ENCODE assay signal across 1 cellular context in the genomic region with DNA sequence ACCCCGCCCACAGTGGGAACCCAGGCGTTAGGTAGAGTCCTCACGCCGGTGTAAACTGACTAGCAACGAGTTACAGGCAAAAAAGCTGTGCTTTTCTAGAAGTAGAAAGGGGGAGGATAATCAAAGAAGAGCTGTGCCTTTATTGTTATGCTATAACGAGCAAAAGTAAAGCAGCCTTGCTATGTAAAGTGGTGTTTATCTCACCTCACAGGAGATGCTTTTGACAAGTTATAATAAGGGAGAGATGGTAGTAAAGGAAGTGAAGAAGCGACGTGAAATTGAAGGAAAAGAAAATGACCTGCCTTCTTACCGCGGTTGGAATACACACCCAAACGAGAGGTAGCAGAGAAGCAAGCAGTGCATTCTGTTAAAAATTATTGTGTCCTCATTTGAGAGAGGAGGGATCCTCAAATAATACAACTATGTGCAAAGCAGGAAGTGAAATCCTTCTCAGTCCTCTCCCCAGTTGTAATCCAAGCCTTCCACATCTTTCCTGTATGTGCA.
TF ChIP-seq lines count a peak whose summit lies in the region.

No MANE protein-coding gene starts in this region.

TF ChIP-seq in K562, 482 proteins besides CTCF, POLR2A, EP300 and RAD21 (continued from another document and continues in another):
- TF ChIP-seq STAT5B (CRISPR knock-in tag; IDR thresholded peaks at IDR 0.05) (no peak), ARID1B (IDR thresholded peaks at IDR 0.05) (peak; percentile 7; the same call in 1 of the 2 replicates), ZNF24 (IDR thresholded peaks at IDR 0.05) (no peak), SMAD3 (CRISPR knock-in tag; conservative IDR thresholded peaks at IDR 0.05) (0 out of 2 replicates have a peak, but pooled peaks have one; percentile 7), ZC3H8 (IDR thresholded peaks at IDR 0.05) (0 out of 2 replicates have a peak, but pooled peaks have one; percentile 40), NCOR1 (IDR thresholded peaks at IDR 0.05) (no peak), ZFP1 (CRISPR knock-in tag; IDR thresholded peaks at IDR 0.05) (0 out of 2 replicates have a peak, but pooled peaks have one; percentile 20), BDP1 (IDR thresholded peaks at IDR 0.05; ENCODE audit: insufficient read depth, insufficient read length) (no peak), MIER1 (IDR thresholded peaks at IDR 0.05; ENCODE audit: low read depth) (no peak), HNRNPL (IDR thresholded peaks at IDR 0.05; ENCODE audit: low read depth, low read length) (no peak), FOXJ2 (tag; IDR thresholded peaks at IDR 0.05) (no peak), ZBTB17 (CRISPR knock-in tag; IDR thresholded peaks at IDR 0.05) (no peak), FOXA3 (CRISPR knock-in tag; conservative IDR thresholded peaks at IDR 0.05 in 1 of 2, IDR thresholded peaks at IDR 0.05 in 1 of 2) (0 out of 4 replicates have a peak, but pooled peaks of 1 of the 2 experiments have one; percentile 29), SRSF3 (IDR thresholded peaks at IDR 0.05; ENCODE audit: insufficient read depth, low read length) (no peak), MEF2D (tag; conservative IDR thresholded peaks at IDR 0.05; ENCODE audit: low read depth) (no peak), SRF (CRISPR knock-in tag; IDR thresholded peaks at IDR 0.05) (0 out of 4 replicates have a peak, but pooled peaks of 1 of the 2 experiments have one; percentile 29), MEIS2 (IDR thresholded peaks at IDR 0.05; ENCODE audit: partially characterized antibody) (peak; percentile 4), GABPB1 (CRISPR knock-in tag; IDR thresholded peaks at IDR 0.05) (no peak), GABPB2 (CRISPR knock-in tag; conservative IDR thresholded peaks at IDR 0.05) (no peak), RB1 (IDR thresholded peaks at IDR 0.05; ENCODE audit: low read depth) (no peak), SIN3A (IDR thresholded peaks at IDR 0.05; ENCODE audit: borderline replicate concordance in 2 of 2, control insufficient read depth in 1 of 2, low read depth in 2 of 2, low read length in 2 of 2) (peak in 1 of 2 experiments; percentile 45; a peak in 1 of 4 replicates), EWSR1 (IDR thresholded peaks at IDR 0.05; ENCODE audit: borderline replicate concordance, low read depth, partially characterized antibody) (no peak), PHB2 (IDR thresholded peaks at IDR 0.05; ENCODE audit: low read depth) (0 out of 2 replicates have a peak, but pooled peaks have one; percentile 35), YBX1 (IDR thresholded peaks at IDR 0.05) (no peak), JUNB (CRISPR knock-in tag; conservative IDR thresholded peaks at IDR 0.05) (no peak), DNMT1 (IDR thresholded peaks at IDR 0.05) (no peak), NUFIP1 (IDR thresholded peaks at IDR 0.05; ENCODE audit: partially characterized antibody) (no peak), POLR2AphosphoS2 (IDR thresholded peaks at IDR 0.05; ENCODE audit: low read length) (no peak), ZNF76 (CRISPR knock-in tag; IDR thresholded peaks at IDR 0.05; ENCODE audit: borderline replicate concordance) (no peak), ZKSCAN1 (IDR thresholded peaks at IDR 0.05; ENCODE audit: low read depth, low read length) (no peak), ELF2 (CRISPR knock-in tag; IDR thresholded peaks at IDR 0.05) (0 out of 2 replicates have a peak, but pooled peaks have one; percentile 28), FOSL1 (tag; conservative IDR thresholded peaks at IDR 0.05) (no peak)
- TF ChIP-seq, protein P1, sequence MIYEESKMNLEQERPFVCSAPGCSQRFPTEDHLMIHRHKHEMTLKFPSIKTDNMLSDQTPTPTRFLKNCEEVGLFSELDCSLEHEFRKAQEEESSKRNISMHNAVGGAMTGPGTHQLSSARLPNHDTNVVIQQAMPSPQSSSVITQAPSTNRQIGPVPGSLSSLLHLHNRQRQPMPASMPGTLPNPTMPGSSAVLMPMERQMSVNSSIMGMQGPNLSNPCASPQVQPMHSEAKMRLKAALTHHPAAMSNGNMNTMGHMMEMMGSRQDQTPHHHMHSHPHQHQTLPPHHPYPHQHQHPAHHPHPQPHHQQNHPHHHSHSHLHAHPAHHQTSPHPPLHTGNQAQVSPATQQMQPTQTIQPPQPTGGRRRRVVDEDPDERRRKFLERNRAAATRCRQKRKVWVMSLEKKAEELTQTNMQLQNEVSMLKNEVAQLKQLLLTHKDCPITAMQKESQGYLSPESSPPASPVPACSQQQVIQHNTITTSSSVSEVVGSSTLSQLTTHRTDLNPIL (CRISPR knock-in tag; IDR thresholded peaks at IDR 0.05), result no peak
- TF ChIP-seq, protein P2, sequence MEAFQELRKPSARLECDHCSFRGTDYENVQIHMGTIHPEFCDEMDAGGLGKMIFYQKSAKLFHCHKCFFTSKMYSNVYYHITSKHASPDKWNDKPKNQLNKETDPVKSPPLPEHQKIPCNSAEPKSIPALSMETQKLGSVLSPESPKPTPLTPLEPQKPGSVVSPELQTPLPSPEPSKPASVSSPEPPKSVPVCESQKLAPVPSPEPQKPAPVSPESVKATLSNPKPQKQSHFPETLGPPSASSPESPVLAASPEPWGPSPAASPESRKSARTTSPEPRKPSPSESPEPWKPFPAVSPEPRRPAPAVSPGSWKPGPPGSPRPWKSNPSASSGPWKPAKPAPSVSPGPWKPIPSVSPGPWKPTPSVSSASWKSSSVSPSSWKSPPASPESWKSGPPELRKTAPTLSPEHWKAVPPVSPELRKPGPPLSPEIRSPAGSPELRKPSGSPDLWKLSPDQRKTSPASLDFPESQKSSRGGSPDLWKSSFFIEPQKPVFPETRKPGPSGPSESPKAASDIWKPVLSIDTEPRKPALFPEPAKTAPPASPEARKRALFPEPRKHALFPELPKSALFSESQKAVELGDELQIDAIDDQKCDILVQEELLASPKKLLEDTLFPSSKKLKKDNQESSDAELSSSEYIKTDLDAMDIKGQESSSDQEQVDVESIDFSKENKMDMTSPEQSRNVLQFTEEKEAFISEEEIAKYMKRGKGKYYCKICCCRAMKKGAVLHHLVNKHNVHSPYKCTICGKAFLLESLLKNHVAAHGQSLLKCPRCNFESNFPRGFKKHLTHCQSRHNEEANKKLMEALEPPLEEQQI (IDR thresholded peaks at IDR 0.05), result no peak
- TF ChIP-seq, protein P3, sequence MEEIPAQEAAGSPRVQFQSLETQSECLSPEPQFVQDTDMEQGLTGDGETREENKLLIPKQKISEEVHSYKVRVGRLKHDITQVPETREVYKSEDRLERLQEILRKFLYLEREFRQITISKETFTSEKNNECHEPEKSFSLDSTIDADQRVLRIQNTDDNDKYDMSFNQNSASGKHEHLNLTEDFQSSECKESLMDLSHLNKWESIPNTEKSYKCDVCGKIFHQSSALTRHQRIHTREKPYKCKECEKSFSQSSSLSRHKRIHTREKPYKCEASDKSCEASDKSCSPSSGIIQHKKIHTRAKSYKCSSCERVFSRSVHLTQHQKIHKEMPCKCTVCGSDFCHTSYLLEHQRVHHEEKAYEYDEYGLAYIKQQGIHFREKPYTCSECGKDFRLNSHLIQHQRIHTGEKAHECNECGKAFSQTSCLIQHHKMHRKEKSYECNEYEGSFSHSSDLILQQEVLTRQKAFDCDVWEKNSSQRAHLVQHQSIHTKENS (CRISPR knock-in tag; IDR thresholded peaks at IDR 0.05), result no peak
- TF ChIP-seq, protein P4, sequence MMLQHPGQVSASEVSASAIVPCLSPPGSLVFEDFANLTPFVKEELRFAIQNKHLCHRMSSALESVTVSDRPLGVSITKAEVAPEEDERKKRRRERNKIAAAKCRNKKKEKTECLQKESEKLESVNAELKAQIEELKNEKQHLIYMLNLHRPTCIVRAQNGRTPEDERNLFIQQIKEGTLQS (IDR thresholded peaks at IDR 0.05), result no peak
- TF ChIP-seq, protein P4 (CRISPR knock-in tag; conservative IDR thresholded peaks at IDR 0.05), result no peak
- TF ChIP-seq, protein P5, sequence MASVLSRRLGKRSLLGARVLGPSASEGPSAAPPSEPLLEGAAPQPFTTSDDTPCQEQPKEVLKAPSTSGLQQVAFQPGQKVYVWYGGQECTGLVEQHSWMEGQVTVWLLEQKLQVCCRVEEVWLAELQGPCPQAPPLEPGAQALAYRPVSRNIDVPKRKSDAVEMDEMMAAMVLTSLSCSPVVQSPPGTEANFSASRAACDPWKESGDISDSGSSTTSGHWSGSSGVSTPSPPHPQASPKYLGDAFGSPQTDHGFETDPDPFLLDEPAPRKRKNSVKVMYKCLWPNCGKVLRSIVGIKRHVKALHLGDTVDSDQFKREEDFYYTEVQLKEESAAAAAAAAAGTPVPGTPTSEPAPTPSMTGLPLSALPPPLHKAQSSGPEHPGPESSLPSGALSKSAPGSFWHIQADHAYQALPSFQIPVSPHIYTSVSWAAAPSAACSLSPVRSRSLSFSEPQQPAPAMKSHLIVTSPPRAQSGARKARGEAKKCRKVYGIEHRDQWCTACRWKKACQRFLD (CRISPR knock-in tag; IDR thresholded peaks at IDR 0.05), result peak; percentile 50; the same call in 1 of the 2 replicates
- TF ChIP-seq, protein P6, sequence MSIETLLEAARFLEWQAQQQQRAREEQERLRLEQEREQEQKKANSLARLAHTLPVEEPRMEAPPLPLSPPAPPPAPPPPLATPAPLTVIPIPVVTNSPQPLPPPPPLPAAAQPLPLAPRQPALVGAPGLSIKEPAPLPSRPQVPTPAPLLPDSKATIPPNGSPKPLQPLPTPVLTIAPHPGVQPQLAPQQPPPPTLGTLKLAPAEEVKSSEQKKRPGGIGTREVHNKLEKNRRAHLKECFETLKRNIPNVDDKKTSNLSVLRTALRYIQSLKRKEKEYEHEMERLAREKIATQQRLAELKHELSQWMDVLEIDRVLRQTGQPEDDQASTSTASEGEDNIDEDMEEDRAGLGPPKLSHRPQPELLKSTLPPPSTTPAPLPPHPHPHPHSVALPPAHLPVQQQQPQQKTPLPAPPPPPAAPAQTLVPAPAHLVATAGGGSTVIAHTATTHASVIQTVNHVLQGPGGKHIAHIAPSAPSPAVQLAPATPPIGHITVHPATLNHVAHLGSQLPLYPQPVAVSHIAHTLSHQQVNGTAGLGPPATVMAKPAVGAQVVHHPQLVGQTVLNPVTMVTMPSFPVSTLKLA (conservative IDR thresholded peaks at IDR 0.05), result no peak
- TF ChIP-seq, protein P7, sequence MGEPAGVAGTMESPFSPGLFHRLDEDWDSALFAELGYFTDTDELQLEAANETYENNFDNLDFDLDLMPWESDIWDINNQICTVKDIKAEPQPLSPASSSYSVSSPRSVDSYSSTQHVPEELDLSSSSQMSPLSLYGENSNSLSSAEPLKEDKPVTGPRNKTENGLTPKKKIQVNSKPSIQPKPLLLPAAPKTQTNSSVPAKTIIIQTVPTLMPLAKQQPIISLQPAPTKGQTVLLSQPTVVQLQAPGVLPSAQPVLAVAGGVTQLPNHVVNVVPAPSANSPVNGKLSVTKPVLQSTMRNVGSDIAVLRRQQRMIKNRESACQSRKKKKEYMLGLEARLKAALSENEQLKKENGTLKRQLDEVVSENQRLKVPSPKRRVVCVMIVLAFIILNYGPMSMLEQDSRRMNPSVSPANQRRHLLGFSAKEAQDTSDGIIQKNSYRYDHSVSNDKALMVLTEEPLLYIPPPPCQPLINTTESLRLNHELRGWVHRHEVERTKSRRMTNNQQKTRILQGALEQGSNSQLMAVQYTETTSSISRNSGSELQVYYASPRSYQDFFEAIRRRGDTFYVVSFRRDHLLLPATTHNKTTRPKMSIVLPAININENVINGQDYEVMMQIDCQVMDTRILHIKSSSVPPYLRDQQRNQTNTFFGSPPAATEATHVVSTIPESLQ (CRISPR knock-in tag; IDR thresholded peaks at IDR 0.05), result no peak
- TF ChIP-seq, protein P8, sequence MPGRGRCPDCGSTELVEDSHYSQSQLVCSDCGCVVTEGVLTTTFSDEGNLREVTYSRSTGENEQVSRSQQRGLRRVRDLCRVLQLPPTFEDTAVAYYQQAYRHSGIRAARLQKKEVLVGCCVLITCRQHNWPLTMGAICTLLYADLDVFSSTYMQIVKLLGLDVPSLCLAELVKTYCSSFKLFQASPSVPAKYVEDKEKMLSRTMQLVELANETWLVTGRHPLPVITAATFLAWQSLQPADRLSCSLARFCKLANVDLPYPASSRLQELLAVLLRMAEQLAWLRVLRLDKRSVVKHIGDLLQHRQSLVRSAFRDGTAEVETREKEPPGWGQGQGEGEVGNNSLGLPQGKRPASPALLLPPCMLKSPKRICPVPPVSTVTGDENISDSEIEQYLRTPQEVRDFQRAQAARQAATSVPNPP (IDR thresholded peaks at IDR 0.05; ENCODE audit: borderline replicate concordance, insufficient read depth, insufficient read length), result no peak
- TF ChIP-seq, protein P9, sequence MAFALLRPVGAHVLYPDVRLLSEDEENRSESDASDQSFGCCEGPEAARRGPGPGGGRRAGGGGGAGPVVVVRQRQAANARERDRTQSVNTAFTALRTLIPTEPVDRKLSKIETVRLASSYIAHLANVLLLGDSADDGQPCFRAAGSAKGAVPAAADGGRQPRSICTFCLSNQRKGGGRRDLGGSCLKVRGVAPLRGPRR (CRISPR knock-in tag; IDR thresholded peaks at IDR 0.05), result no peak
- TF ChIP-seq, protein P10, sequence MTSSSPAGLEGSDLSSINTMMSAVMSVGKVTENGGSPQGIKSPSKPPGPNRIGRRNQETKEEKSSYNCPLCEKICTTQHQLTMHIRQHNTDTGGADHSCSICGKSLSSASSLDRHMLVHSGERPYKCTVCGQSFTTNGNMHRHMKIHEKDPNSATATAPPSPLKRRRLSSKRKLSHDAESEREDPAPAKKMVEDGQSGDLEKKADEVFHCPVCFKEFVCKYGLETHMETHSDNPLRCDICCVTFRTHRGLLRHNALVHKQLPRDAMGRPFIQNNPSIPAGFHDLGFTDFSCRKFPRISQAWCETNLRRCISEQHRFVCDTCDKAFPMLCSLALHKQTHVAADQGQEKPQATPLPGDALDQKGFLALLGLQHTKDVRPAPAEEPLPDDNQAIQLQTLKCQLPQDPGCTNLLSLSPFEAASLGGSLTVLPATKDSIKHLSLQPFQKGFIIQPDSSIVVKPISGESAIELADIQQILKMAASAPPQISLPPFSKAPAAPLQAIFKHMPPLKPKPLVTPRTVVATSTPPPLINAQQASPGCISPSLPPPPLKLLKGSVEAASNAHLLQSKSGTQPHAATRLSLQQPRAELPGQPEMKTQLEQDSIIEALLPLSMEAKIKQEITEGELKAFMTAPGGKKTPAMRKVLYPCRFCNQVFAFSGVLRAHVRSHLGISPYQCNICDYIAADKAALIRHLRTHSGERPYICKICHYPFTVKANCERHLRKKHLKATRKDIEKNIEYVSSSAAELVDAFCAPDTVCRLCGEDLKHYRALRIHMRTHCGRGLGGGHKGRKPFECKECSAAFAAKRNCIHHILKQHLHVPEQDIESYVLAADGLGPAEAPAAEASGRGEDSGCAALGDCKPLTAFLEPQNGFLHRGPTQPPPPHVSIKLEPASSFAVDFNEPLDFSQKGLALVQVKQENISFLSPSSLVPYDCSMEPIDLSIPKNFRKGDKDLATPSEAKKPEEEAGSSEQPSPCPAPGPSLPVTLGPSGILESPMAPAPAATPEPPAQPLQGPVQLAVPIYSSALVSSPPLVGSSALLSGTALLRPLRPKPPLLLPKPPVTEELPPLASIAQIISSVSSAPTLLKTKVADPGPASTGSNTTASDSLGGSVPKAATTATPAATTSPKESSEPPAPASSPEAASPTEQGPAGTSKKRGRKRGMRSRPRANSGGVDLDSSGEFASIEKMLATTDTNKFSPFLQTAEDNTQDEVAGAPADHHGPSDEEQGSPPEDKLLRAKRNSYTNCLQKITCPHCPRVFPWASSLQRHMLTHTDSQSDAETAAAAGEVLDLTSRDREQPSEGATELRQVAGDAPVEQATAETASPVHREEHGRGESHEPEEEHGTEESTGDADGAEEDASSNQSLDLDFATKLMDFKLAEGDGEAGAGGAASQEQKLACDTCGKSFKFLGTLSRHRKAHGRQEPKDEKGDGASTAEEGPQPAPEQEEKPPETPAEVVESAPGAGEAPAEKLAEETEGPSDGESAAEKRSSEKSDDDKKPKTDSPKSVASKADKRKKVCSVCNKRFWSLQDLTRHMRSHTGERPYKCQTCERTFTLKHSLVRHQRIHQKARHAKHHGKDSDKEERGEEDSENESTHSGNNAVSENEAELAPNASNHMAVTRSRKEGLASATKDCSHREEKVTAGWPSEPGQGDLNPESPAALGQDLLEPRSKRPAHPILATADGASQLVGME (CRISPR knock-in tag; IDR thresholded peaks at IDR 0.05), result no peak
